In the genomic region with DNA sequence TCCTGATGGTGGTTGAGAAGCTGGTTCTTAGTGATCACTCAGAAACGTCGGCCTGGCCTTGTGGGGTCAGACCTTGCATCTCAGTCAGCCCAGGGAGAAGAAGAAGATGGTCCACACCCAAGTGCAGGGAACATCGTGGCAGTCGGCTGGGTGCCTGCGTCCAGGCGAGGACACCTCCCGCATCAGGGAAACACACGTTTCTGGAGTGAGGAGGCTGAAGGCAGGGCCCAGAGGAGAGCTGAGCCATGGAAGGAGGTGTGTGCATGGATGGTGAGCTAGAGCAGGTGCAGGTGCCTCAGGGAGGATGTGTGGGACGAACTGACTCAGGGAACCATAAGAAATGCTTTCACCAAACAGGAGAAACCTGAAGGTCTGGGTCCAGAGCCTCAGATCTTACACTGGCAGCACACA, we compare ENCODE assay signal across 19 cellular contexts. TPM values are rescaled to one million over a fixed set of nuclear protein-coding genes. Genes with fewer than 3 reads are reported as not detected.
DNase-seq lines count a peak whose midpoint lies in the region; ATAC-seq, FAIRE-seq and TF ChIP-seq lines count a peak whose summit lies in the region.
"Had no signal": no experiment of that assay in that cellular context is flagged by ENCODE, and none has a peak within 500 bp of the region (broad histone marks: within the 10 kb centered on the region; RNA-seq: fewer than 3 reads in every experiment).

No MANE protein-coding gene starts in this region.

- ATAC-seq in esophagus mucosa (peak; percentile 73), GM18517 (IDR thresholded peaks at IDR 0.05; ENCODE audit: unreplicated experiment) (no peak)
- ATAC-seq: GM12878 had no signal

- no peaks in the 10 kb centered on the region for H4K20me1 ChIP-seq in BLaER1 treated with 17β-estradiol and CSF1 and Interleukin-3, amounts not matched to agents 10 nM and 100 nM

- intact Hi-C loops in posterior vena cava (cut with DNase I), result no loop called here

- no peaks in the 10 kb centered on the region for H3K36me3 ChIP-seq in BLaER1 treated with 17β-estradiol and CSF1 and Interleukin-3, amounts not matched to agents 10 nM and 100 nM
- H3K36me3 ChIP-seq in bronchial epithelial cell (ENCODE audit: control insufficient read depth, insufficient read depth, low read length), result no peaks in the 10 kb centered on the region

- H3K4me1 ChIP-seq in BLaER1 treated with 17β-estradiol and CSF1 and Interleukin-3, amounts not matched to agents 10 nM and 100 nM, result peaks cover 11 to 25% (median 20%) of the 10 kb centered on the region in 10 experiments; a peak in 18 of 20 replicates

- 0 out of 22 replicates have a peak, but pooled peaks cover 0 to 5% (median 0%) of the 10 kb centered on the region in 11 experiments for H3K9me3 ChIP-seq in BLaER1 treated with 17β-estradiol and CSF1 and Interleukin-3, amounts not matched to agents 10 nM and 100 nM (replicated peaks in 1 of 11)

- TF ChIP-seq CTCF in bronchial epithelial cell (IDR thresholded peaks at IDR 0.05; ENCODE audit: insufficient read depth, low read length, severe bottlenecking) (no peak), coronary artery (IDR thresholded peaks at IDR 0.05) (no peak)

- DNase-seq in bronchial epithelial cell (ENCODE audit: low read depth), result no peak
- peak; percentile 64 for DNase-seq in posterior vena cava (ENCODE audit: low spot score)
- DNase-seq in OCI-M1 (lab: John Stamatoyannopoulos, UW), result no peak
- no peak for DNase-seq in stimulated activated CD4-positive, alpha-beta T cell treated with anti-CD3 and anti-CD28 coated beads, Interleukin-15, amount 100 ng/mL, for 24 hours
- DNase-seq in coronary artery (ENCODE audit: low spot score), result no peak
- DNase-seq: 8988T; AML-193; Calu3; CD4-positive, alpha-beta T cell; DMS 273 treated with DMSO at 0.1 percent for 48 hours; GOT3; HCEC 1CT; HFFc6 had no signal

- H3K4me3 ChIP-seq in BLaER1 treated with 17β-estradiol and CSF1 and Interleukin-3, amounts not matched to agents 10 nM and 100 nM, result no peak overlapping the region
- H3K4me3 ChIP-seq in bronchial epithelial cell (ENCODE audit: low read depth, low read length) (no peak overlapping the region), coronary artery (no peak overlapping the region)
- H3K4me3 ChIP-seq: GM12878 had no signal

- FAIRE-seq in bronchial epithelial cell (lab: Jason Lieb, UNC), result peak; percentile 52
- FAIRE-seq: GM12878 had no signal

- H3K27me3 ChIP-seq in BLaER1 treated with 17β-estradiol and CSF1 and Interleukin-3, amounts not matched to agents 10 nM and 100 nM, result peaks cover 0 to 4% (median 0%) of the 10 kb centered on the region in 11 experiments; a peak in 1 of 22 replicates
- peaks cover 5% of the 10 kb centered on the region for H3K27me3 ChIP-seq in bronchial epithelial cell (ENCODE audit: control insufficient read depth, insufficient read depth, low read length)

- H3K9ac ChIP-seq in BLaER1 treated with 17β-estradiol and CSF1 and Interleukin-3, amounts not matched to agents 10 nM and 100 nM, result peak overlapping the region in 1 of 11 experiments; percentile 9; a peak in 1 of 22 replicates

- peak overlapping the region in 8 of 11 experiments; percentile 0 to 52 (median 35); a peak in 11 of 22 replicates for H3K4me2 ChIP-seq in BLaER1 treated with 17β-estradiol and CSF1 and Interleukin-3, amounts not matched to agents 10 nM and 100 nM

- 0 out of 22 replicates have a peak overlapping the region, but pooled peaks of 1 of the 11 experiments have one; percentile 6 for H3K27ac ChIP-seq in BLaER1 treated with 17β-estradiol and CSF1 and Interleukin-3, amounts not matched to agents 10 nM and 100 nM
- no peak overlapping the region for H3K27ac ChIP-seq in coronary artery

RNA-seq across cellular contexts. Expression of a gene that starts 0.8 kb away (rescaled TPM):
- not detected in 2 replicates for total RNA-seq in bronchial epithelial cell
- total RNA-seq in esophagus mucosa, result not detected
- not detected for total RNA-seq in posterior vena cava
- total RNA-seq: Calu3; CD4-positive, alpha-beta T cell; Daoy; GM12878; HFFc6; HT1080 had no signal

RNA-seq across cellular contexts. Expression of a gene that starts 10.9 kb away (rescaled TPM):
- not detected in 2 replicates for total RNA-seq in bronchial epithelial cell
- total RNA-seq in esophagus mucosa, result not detected
- total RNA-seq in posterior vena cava, result not detected
- total RNA-seq: Calu3; CD4-positive, alpha-beta T cell; Daoy; GM12878; HFFc6; HT1080 had no signal

RNA-seq across cellular contexts. Expression of a gene that starts 12.3 kb away (rescaled TPM):
- total RNA-seq in bronchial epithelial cell (not detected in 2 replicates), esophagus mucosa (not detected), posterior vena cava (not detected)
- total RNA-seq: Calu3; CD4-positive, alpha-beta T cell; Daoy; GM12878; HFFc6; HT1080 had no signal

RNA-seq across cellular contexts. Expression of a gene that starts 24.6 kb away (rescaled TPM):
- total RNA-seq in bronchial epithelial cell (not detected in 2 replicates), esophagus mucosa (not detected), posterior vena cava (not detected)
- total RNA-seq: Calu3; CD4-positive, alpha-beta T cell; Daoy; GM12878; HFFc6; HT1080 had no signal

RNA-seq across cellular contexts. Expression of a gene that starts 25.3 kb away (rescaled TPM):
- total RNA-seq in bronchial epithelial cell (0.26 and 0.64 TPM in 2 replicates), esophagus mucosa (0.76 TPM), posterior vena cava (10 to 100 TPM; 11.0 to 19.4 TPM)
